In genomic region chr1:119531606-119532323, GRCh38 we compare ENCODE assay signal across 19 cellular contexts. TPM values are rescaled to one million over a fixed set of nuclear protein-coding genes. Genes with fewer than 3 reads are reported as not detected.
DNase-seq lines count a peak whose midpoint lies in the region; ATAC-seq, FAIRE-seq and TF ChIP-seq lines count a peak whose summit lies in the region.
"Had no signal": no experiment of that assay in that cellular context is flagged by ENCODE, and none has a peak within 500 bp of the region (broad histone marks: within the 10 kb centered on the region; RNA-seq: fewer than 3 reads in every experiment).

No MANE protein-coding gene starts in this region.

- no peak overlapping the region for H3K9ac ChIP-seq in HepG2 (ENCODE audit: insufficient read depth, low read depth, low read length)

- H3K9me3 ChIP-seq in right lobe of liver (no peaks in the 10 kb centered on the region), HepG2 (ENCODE audit: low read length) (no peaks in the 10 kb centered on the region)
- H3K9me3 ChIP-seq: HAP-1 had no signal

- TF ChIP-seq EP300 in HepG2 (IDR thresholded peaks at IDR 0.05; ENCODE audit: low read depth in 2 of 2, low read length in 2 of 2) (no peak), HepG2 (CRISPR knock-in tag; IDR thresholded peaks at IDR 0.05; ENCODE audit: borderline replicate concordance) (no peak)

- ATAC-seq in right lobe of liver = peak in 1 of 4 donors; percentile 20
- ATAC-seq in HepG2 = no peak

- no peak overlapping the region for H3K4me2 ChIP-seq in HepG2 (ENCODE audit: low read depth, low read length)

- FAIRE-seq in HepG2 (lab: Jason Lieb, UNC) = no peak

- no peaks in the 10 kb centered on the region for H4K20me1 ChIP-seq in HepG2 (ENCODE audit: insufficient read depth, low read length)

- CTCF ChIA-PET in HepG2 (lab: Yijun Ruan, JAX; ENCODE audit: low intra/inter-chr PET ratio, low total read pairs) = no interaction called here

- BruUV-seq in HepG2 (replicated peaks; lab: Mats Ljungman, UMichigan) = no TSS peak

- no peak overlapping the region for H2AFZ ChIP-seq in HepG2 (ENCODE audit: low read length)

- no peak for DNase-seq in right lobe of liver
- no peak for DNase-seq in HepG2 (ENCODE audit: low spot score)
- DNase-seq in NCI-H226 = peak; percentile 40
- DNase-seq in fibroblast of peridontal ligament (ENCODE audit: extremely low read depth) = peak; percentile 33
- no peak for DNase-seq in substantia nigra (lab: John Stamatoyannopoulos, UW)
- no peak for DNase-seq in central memory CD4-positive, alpha-beta T cell
- no peak for DNase-seq in GDM1 (lab: John Stamatoyannopoulos, UW)
- no peak for DNase-seq in NCI-H187 treated with DMSO at 0.1 percent for 48 hours (lab: John Stamatoyannopoulos, UW)
- DNase-seq: C1 segment of cervical spinal cord, DMS 273 treated with DMSO at 0.1 percent for 48 hours, Kasumi-1, NCI-H1436, NCI-H2029 treated with DMSO at 0.1 percent for 48 hours, NCI-H510A treated with DMSO at 0.1 percent for 48 hours, NCI-H82 had no signal

- TF ChIP-seq RAD21 in HepG2 (CRISPR knock-in tag; IDR thresholded peaks at IDR 0.05) = no peak

- in situ Hi-C loops in HepG2 (cut with HindIII; ENCODE audit: extremely low pct_ligation_motif_present, low pct_unique_long_range_greater_than_20kb) = no loop called here

- H3K27ac ChIP-seq in right lobe of liver = peak overlapping the region in 2 of 3 donors; percentile 16 to 49
- no peak overlapping the region for H3K27ac ChIP-seq in HepG2 (ENCODE audit: extremely low read length, insufficient read depth, low read length)
- H3K27ac ChIP-seq in substantia nigra (ENCODE audit: low read depth, low read length, poor library complexity, severe bottlenecking) = no peak overlapping the region

- H3K27me3 ChIP-seq in right lobe of liver (no peaks in the 10 kb centered on the region), HepG2 (ENCODE audit: control insufficient read depth in 1 of 2, insufficient read depth in 2 of 2, low read length in 2 of 2) (no peaks in the 10 kb centered on the region)

- TF ChIP-seq CTCF in right lobe of liver (IDR thresholded peaks at IDR 0.05) = no peak
- TF ChIP-seq CTCF in HepG2 (CRISPR knock-in tag; IDR thresholded peaks at IDR 0.05) = no peak

- TF ChIP-seq POLR2A in right lobe of liver (IDR thresholded peaks at IDR 0.05) = no peak
- no peak for TF ChIP-seq POLR2A in HepG2 (IDR thresholded peaks at IDR 0.05; ENCODE audit: insufficient read depth in 1 of 2, low read depth in 2 of 2, low read length in 2 of 2)

- intact Hi-C loops in right lobe of liver (cut with DNase I) = no loop called here
- intact Hi-C loops in HepG2 (cut with micrococcal nuclease; ENCODE audit: unreplicated experiment) = no loop called here

- H3K36me3 ChIP-seq in right lobe of liver = no peaks in the 10 kb centered on the region
- no peaks in the 10 kb centered on the region for H3K36me3 ChIP-seq in HepG2 (replicated peaks in 1 of 2; ENCODE audit: control insufficient read depth in 1 of 2, insufficient read depth in 2 of 2, low read length in 2 of 2)
- H3K36me3 ChIP-seq: HAP-1 had no signal

- H3K4me1 ChIP-seq in right lobe of liver = peaks cover 0 to 19% (median 7%) of the 10 kb centered on the region in 4 donors
- no peaks in the 10 kb centered on the region for H3K4me1 ChIP-seq in HepG2 (ENCODE audit: insufficient read depth, low read length)
- H3K4me1 ChIP-seq: HAP-1 had no signal

- WGBS in right lobe of liver (ENCODE audit: insufficient coverage, low coverage, low lambda C conversion rate, missing lambda C conversion rate) = 85% methylated on average over 2 of the region's 2 CpGs
- 0% methylated on average over 2 of the region's 2 CpGs for WGBS in HepG2 (ENCODE audit: low lambda C conversion rate)

- no peak overlapping the region for H3K4me3 ChIP-seq in right lobe of liver
- no peak overlapping the region for H3K4me3 ChIP-seq in HepG2 (replicated peaks in 1 of 3; ENCODE audit: insufficient read depth in 1 of 3, low read depth in 2 of 3, low read length in 3 of 3)
- H3K4me3 ChIP-seq: HAP-1 had no signal

- POLR2A ChIA-PET in HepG2 (lab: Yijun Ruan, JAX) = no interaction called here

- H3K79me2 ChIP-seq in HepG2 (ENCODE audit: insufficient read depth, low read length) = no peaks in the 10 kb centered on the region

TF ChIP-seq in HepG2, 621 proteins besides CTCF, POLR2A, EP300 and RAD21:
- TF ChIP-seq, protein P1, sequence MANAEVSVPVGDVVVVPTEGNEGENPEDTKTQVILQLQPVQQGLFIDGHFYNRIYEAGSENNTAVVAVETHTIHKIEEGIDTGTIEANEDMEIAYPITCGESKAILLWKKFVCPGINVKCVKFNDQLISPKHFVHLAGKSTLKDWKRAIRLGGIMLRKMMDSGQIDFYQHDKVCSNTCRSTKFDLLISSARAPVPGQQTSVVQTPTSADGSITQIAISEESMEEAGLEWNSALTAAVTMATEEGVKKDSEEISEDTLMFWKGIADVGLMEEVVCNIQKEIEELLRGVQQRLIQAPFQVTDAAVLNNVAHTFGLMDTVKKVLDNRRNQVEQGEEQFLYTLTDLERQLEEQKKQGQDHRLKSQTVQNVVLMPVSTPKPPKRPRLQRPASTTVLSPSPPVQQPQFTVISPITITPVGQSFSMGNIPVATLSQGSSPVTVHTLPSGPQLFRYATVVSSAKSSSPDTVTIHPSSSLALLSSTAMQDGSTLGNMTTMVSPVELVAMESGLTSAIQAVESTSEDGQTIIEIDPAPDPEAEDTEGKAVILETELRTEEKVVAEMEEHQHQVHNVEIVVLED (CRISPR knock-in tag; IDR thresholded peaks at IDR 0.05; ENCODE audit: borderline replicate concordance) = no peak
- TF ChIP-seq NFYB (CRISPR knock-in tag; IDR thresholded peaks at IDR 0.05) = no peak
- no peak for TF ChIP-seq ZSCAN9 (CRISPR knock-in tag; IDR thresholded peaks at IDR 0.05; ENCODE audit: borderline replicate concordance)
- TF ChIP-seq ZNF672 (CRISPR knock-in tag; IDR thresholded peaks at IDR 0.05) = no peak
- TF ChIP-seq TP53 (CRISPR knock-in tag; conservative IDR thresholded peaks at IDR 0.05) = no peak
- TF ChIP-seq ZEB1 (IDR thresholded peaks at IDR 0.05; ENCODE audit: insufficient replicate concordance, low read depth) = no peak
- no peak for TF ChIP-seq SYNCRIP (IDR thresholded peaks at IDR 0.05; ENCODE audit: insufficient read depth, low read depth, low read length)
- no peak for TF ChIP-seq ZSCAN30 (CRISPR knock-in tag; IDR thresholded peaks at IDR 0.05)
- TF ChIP-seq, protein P2, sequence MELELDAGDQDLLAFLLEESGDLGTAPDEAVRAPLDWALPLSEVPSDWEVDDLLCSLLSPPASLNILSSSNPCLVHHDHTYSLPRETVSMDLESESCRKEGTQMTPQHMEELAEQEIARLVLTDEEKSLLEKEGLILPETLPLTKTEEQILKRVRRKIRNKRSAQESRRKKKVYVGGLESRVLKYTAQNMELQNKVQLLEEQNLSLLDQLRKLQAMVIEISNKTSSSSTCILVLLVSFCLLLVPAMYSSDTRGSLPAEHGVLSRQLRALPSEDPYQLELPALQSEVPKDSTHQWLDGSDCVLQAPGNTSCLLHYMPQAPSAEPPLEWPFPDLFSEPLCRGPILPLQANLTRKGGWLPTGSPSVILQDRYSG (CRISPR knock-in tag; IDR thresholded peaks at IDR 0.05) = no peak

RNA-seq across cellular contexts. Expression of gene HSD3B1, which starts 24.8 kb away (rescaled TPM):
- 1 to 10 TPM in 1 of 6 experiments, under 1 TPM in 2, not detected in 3; 0.39 to 1.3 (median 0.74) TPM for total RNA-seq in right lobe of liver
- total RNA-seq in HepG2 (2016; rRNA removed; fragmentation: Illumina TruSeq; extraction: Trizol) = not detected in 2 replicates
- total RNA-seq in HepG2 (2016; cell fraction: cytosol; rRNA removed; fragmentation: Illumina TruSeq; extraction: Trizol; ENCODE audit: low read depth) = not detected in 2 replicates
- total RNA-seq in HepG2 (2016; cell fraction: insoluble cytoplasmic fraction; rRNA removed; fragmentation: Illumina TruSeq; extraction: Trizol) = not detected in 2 replicates
- not detected in 2 replicates for total RNA-seq in HepG2 (2016; cell fraction: membrane; rRNA removed; fragmentation: Illumina TruSeq; extraction: Trizol)
- not detected in 2 replicates for total RNA-seq in HepG2 (2016; cell fraction: nucleus; rRNA removed; fragmentation: Illumina TruSeq; extraction: Trizol)
- polyA plus RNA-seq in HepG2 (2011; rRNA removed) = not detected in 2 replicates
- not detected in 2 replicates for polyA plus RNA-seq in HepG2 (2011; cell fraction: cytosol; rRNA removed)
- not detected in 2 replicates for polyA plus RNA-seq in HepG2 (2011; cell fraction: nucleus; rRNA removed)
- not detected in 2 replicates for polyA plus RNA-seq in HepG2 (2012)
- polyA plus RNA-seq in HepG2 (2016; cell fraction: cytosol; fragmentation: Illumina TruSeq; extraction: Trizol; ENCODE audit: low read depth) = not detected in 2 replicates
- polyA plus RNA-seq in HepG2 (2016; cell fraction: insoluble cytoplasmic fraction; fragmentation: Illumina TruSeq; extraction: Trizol; ENCODE audit: low read depth) = not detected in 2 replicates
- not detected in 2 replicates for polyA plus RNA-seq in HepG2 (2016; cell fraction: membrane; fragmentation: Illumina TruSeq; extraction: Trizol; ENCODE audit: low read depth)
- polyA plus RNA-seq in HepG2 (2016; cell fraction: nucleus; fragmentation: Illumina TruSeq; extraction: Trizol; ENCODE audit: insufficient read depth, low read depth) = not detected in 2 replicates
- polyA minus RNA-seq in HepG2 (2011; rRNA and poly(A)+ RNA removed; ENCODE audit: low replicate concordance) = not detected in 2 replicates
- polyA minus RNA-seq in HepG2 (2011; cell fraction: cytosol; rRNA and poly(A)+ RNA removed) = not detected in 2 replicates
- not detected in 2 replicates for polyA minus RNA-seq in HepG2 (2011; cell fraction: nucleus; rRNA and poly(A)+ RNA removed)
- total RNA-seq: A172, HT-29 had no signal
- polyA plus RNA-seq: IgD-negative memory B cell had no signal

Comparison
In these comparisons a context has a peak if more than half of its experiments do, and no peak if none do; other contexts are left out.
1. H3K27ac ChIP-seq: peak in right lobe of liver (2 of 3); none in HepG2 (single experiment) and substantia nigra (single experiment).
2. DNase-seq: peak in NCI-H226 (single experiment) and fibroblast of peridontal ligament (single experiment); none in right lobe of liver (0 of 3), HepG2 (single experiment), substantia nigra (0 of 49), central memory CD4-positive, alpha-beta T cell (single experiment), GDM1 (single experiment) and NCI-H187 treated with DMSO at 0.1 percent for 48 hours (single experiment).